In the genomic region with DNA sequence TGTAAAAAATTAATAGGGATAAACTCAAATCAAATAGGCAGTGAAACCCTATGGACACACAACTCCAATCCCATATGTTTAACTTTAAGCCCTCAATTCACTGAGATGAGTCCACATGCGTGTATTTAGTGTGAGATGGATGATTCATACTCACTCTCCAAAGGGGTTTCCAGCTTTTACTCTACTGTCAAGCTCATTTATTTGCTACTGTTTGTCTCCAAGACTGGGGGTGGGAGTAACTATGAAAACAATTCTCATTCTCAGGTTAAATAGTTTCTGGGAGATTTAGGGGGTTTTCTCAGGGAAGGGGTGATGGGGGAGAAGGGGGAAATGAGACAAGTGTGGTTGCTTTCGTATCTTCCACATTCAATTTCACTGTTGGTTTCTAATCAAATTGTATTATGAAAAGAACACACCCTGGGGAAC, we compare ENCODE assay signal across 18 cellular contexts. TPM values are rescaled to one million over a fixed set of nuclear protein-coding genes. Genes with fewer than 3 reads are reported as not detected.
A peak's percentile ranks its signal among the peaks of the same experiment; 100 is the strongest.
DNase-seq lines count a peak whose midpoint lies in the region; ATAC-seq and TF ChIP-seq lines count a peak whose summit lies in the region.
"Had no signal": no experiment of that assay in that cellular context is flagged by ENCODE, and none has a peak within 500 bp of the region (broad histone marks: within the 10 kb centered on the region; RNA-seq: fewer than 3 reads in every experiment).

No MANE protein-coding gene starts in this region.

- POLR2A ChIA-PET in activated naive CD8-positive, alpha-beta T cell treated with anti-CD3 and anti-CD28 coated beads, Interleukin-2, amount 10 ng/mL, durations not matched to agents 7 days and 5 days (lab: Charles Lee): interaction anchor here (0.9 to 1.8 kb wide), 2 partner anchors 17 to 23 kb away, joined by 4 to 13 read pairs; partner anchors contain the start of gene NUCKS1
- POLR2A ChIA-PET in RWPE1 (lab: Yijun Ruan, JAX; ENCODE audit: low non-redundant PET): no interaction called here

- H3K36me3 Mint-ChIP-seq in activated naive CD4-positive, alpha-beta T cell treated with anti-CD3 and anti-CD28 coated beads, Interleukin-2, amount 10 ng/mL, durations not matched to agents 7 days and 5 days: peaks cover 49% of the 10 kb centered on the region
- peaks cover 33% of the 10 kb centered on the region for H3K36me3 Mint-ChIP-seq in activated naive CD8-positive, alpha-beta T cell treated with anti-CD3 and anti-CD28 coated beads, Interleukin-2, amount 10 ng/mL, durations not matched to agents 7 days and 5 days
- no peaks in the 10 kb centered on the region for H3K36me3 Mint-ChIP-seq in type B pancreatic cell

- peak overlapping the region; percentile 40 for H3K4me3 Mint-ChIP-seq in activated naive CD4-positive, alpha-beta T cell treated with anti-CD3 and anti-CD28 coated beads, Interleukin-2, amount 10 ng/mL, durations not matched to agents 7 days and 5 days
- H3K4me3 Mint-ChIP-seq in activated naive CD8-positive, alpha-beta T cell treated with anti-CD3 and anti-CD28 coated beads, Interleukin-2, amount 10 ng/mL, durations not matched to agents 7 days and 5 days: peak overlapping the region; percentile 26
- H3K4me3 Mint-ChIP-seq in type B pancreatic cell: peak overlapping the region; percentile 58

- TF ChIP-seq CTCF in type B pancreatic cell (conservative IDR thresholded peaks at IDR 0.05): no peak
- no peak for TF ChIP-seq CTCF in RWPE1 (conservative IDR thresholded peaks at IDR 0.05; ENCODE audit: low read depth)

- CTCF ChIA-PET in activated naive CD4-positive, alpha-beta T cell treated with anti-CD3 and anti-CD28 coated beads, Interleukin-2, amount 10 ng/mL, durations not matched to agents 7 days and 5 days (lab: Charles Lee): interaction anchor here (1.5 to 7.5 kb wide), 4 partner anchors 10 to 114 kb away, joined by 5 to 39 read pairs (median 10); no protein-coding TSS in a partner anchor
- CTCF ChIA-PET in RWPE1 (lab: Yijun Ruan, JAX): interaction anchor here (0.6 kb wide), 1 partner anchor 196 kb away, joined by 3 read pairs; no protein-coding TSS in a partner anchor

- peak overlapping the region; percentile 67 for H3K27ac Mint-ChIP-seq in activated naive CD4-positive, alpha-beta T cell treated with anti-CD3 and anti-CD28 coated beads, Interleukin-2, amount 10 ng/mL, durations not matched to agents 7 days and 5 days
- H3K27ac Mint-ChIP-seq in activated naive CD8-positive, alpha-beta T cell treated with anti-CD3 and anti-CD28 coated beads, Interleukin-2, amount 10 ng/mL, durations not matched to agents 7 days and 5 days: no peak overlapping the region
- peak overlapping the region; percentile 8 for H3K27ac Mint-ChIP-seq in type B pancreatic cell

- peaks cover 63% of the 10 kb centered on the region for H3K4me1 Mint-ChIP-seq in activated naive CD4-positive, alpha-beta T cell treated with anti-CD3 and anti-CD28 coated beads, Interleukin-2, amount 10 ng/mL, durations not matched to agents 7 days and 5 days
- peaks cover 42% of the 10 kb centered on the region for H3K4me1 Mint-ChIP-seq in activated naive CD8-positive, alpha-beta T cell treated with anti-CD3 and anti-CD28 coated beads, Interleukin-2, amount 10 ng/mL, durations not matched to agents 7 days and 5 days
- H3K4me1 Mint-ChIP-seq in type B pancreatic cell (ENCODE audit: unreplicated experiment): peaks cover 14% of the 10 kb centered on the region

- peak; percentile 31 for ATAC-seq in HG03457 (IDR thresholded peaks at IDR 0.05; ENCODE audit: unreplicated experiment)
- no peak for ATAC-seq in activated naive CD8-positive, alpha-beta T cell treated with anti-CD3 and anti-CD28 coated beads, Interleukin-2, amount 10 ng/mL, durations not matched to agents 7 days and 5 days (ENCODE audit: low read depth)
- ATAC-seq: sciatic nerve had no signal

- no peaks in the 10 kb centered on the region for H3K27me3 Mint-ChIP-seq in activated naive CD4-positive, alpha-beta T cell treated with anti-CD3 and anti-CD28 coated beads, Interleukin-2, amount 10 ng/mL, durations not matched to agents 7 days and 5 days
- no peaks in the 10 kb centered on the region for H3K27me3 Mint-ChIP-seq in activated naive CD8-positive, alpha-beta T cell treated with anti-CD3 and anti-CD28 coated beads, Interleukin-2, amount 10 ng/mL, durations not matched to agents 7 days and 5 days
- H3K27me3 Mint-ChIP-seq in type B pancreatic cell: peaks cover 40% of the 10 kb centered on the region

- no peak overlapping the region for H3K27ac ChIP-seq in RWPE1
- H3K27ac ChIP-seq: neutrophil, stomach had no signal

- no peaks in the 10 kb centered on the region for H3K9me3 Mint-ChIP-seq in activated naive CD4-positive, alpha-beta T cell treated with anti-CD3 and anti-CD28 coated beads, Interleukin-2, amount 10 ng/mL, durations not matched to agents 7 days and 5 days
- H3K9me3 Mint-ChIP-seq in activated naive CD8-positive, alpha-beta T cell treated with anti-CD3 and anti-CD28 coated beads, Interleukin-2, amount 10 ng/mL, durations not matched to agents 7 days and 5 days: no peaks in the 10 kb centered on the region
- no peaks in the 10 kb centered on the region for H3K9me3 Mint-ChIP-seq in type B pancreatic cell

- DNase-seq in activated naive CD4-positive, alpha-beta T cell treated with anti-CD3 and anti-CD28 coated beads, Interleukin-2, amount 10 ng/mL, durations not matched to agents 7 days and 5 days: no peak
- no peak for DNase-seq in activated naive CD4-positive, alpha-beta T cell treated with Interleukin-2 at 50 U/mL for 16 hours
- DNase-seq in activated naive CD8-positive, alpha-beta T cell treated with anti-CD3 and anti-CD28 coated beads, Interleukin-2, amount 10 ng/mL, durations not matched to agents 7 days and 5 days: no peak
- DNase-seq in type B pancreatic cell (ENCODE audit: extremely low spot score, unreplicated experiment) (no peak), NCI-H1417 treated with DMSO at 0.1 percent for 48 hours (lab: John Stamatoyannopoulos, UW) (no peak), RWPE1 (ENCODE audit: low spot score) (no peak), UCSD-AML1 (lab: John Stamatoyannopoulos, UW; ENCODE audit: unreplicated experiment) (no peak)
- DNase-seq: activated CD4-positive, alpha-beta T cell treated with anti-CD3 and anti-CD28 coated beads for 4 hours; Calu3; caudate nucleus; foreskin fibroblast; MG63; NCI-H774; stomach; SW 1271 had no signal

RNA-seq across cellular contexts. Expression of gene RAB29, which starts 2.7 kb away (rescaled TPM):
- 10 to 100 TPM; 48.5 to 50.6 TPM for total RNA-seq in activated naive CD8-positive, alpha-beta T cell treated with anti-CD3 and anti-CD28 coated beads, Interleukin-2, amount 10 ng/mL, durations not matched to agents 7 days and 5 days
- total RNA-seq in type B pancreatic cell (ENCODE audit: low replicate concordance): 13.6 and 22.5 TPM in 2 replicates

RNA-seq across cellular contexts. Expression of gene NUCKS1, which starts 22.6 kb away (rescaled TPM):
- total RNA-seq in activated naive CD8-positive, alpha-beta T cell treated with anti-CD3 and anti-CD28 coated beads, Interleukin-2, amount 10 ng/mL, durations not matched to agents 7 days and 5 days: 100 to 1,000 TPM; 200 to 211 TPM
- 185 and 340 TPM in 2 replicates for total RNA-seq in type B pancreatic cell (ENCODE audit: low replicate concordance)

RNA-seq across cellular contexts. Expression of gene SLC41A1, which starts 40.4 kb away (rescaled TPM):
- 10 to 100 TPM; 16.8 to 19.6 TPM for total RNA-seq in activated naive CD8-positive, alpha-beta T cell treated with anti-CD3 and anti-CD28 coated beads, Interleukin-2, amount 10 ng/mL, durations not matched to agents 7 days and 5 days
- 11.7 and 25.9 TPM in 2 replicates for total RNA-seq in type B pancreatic cell (ENCODE audit: low replicate concordance)
